2 cellular contexts compared by ENCODE assay signal in the genomic region with DNA sequence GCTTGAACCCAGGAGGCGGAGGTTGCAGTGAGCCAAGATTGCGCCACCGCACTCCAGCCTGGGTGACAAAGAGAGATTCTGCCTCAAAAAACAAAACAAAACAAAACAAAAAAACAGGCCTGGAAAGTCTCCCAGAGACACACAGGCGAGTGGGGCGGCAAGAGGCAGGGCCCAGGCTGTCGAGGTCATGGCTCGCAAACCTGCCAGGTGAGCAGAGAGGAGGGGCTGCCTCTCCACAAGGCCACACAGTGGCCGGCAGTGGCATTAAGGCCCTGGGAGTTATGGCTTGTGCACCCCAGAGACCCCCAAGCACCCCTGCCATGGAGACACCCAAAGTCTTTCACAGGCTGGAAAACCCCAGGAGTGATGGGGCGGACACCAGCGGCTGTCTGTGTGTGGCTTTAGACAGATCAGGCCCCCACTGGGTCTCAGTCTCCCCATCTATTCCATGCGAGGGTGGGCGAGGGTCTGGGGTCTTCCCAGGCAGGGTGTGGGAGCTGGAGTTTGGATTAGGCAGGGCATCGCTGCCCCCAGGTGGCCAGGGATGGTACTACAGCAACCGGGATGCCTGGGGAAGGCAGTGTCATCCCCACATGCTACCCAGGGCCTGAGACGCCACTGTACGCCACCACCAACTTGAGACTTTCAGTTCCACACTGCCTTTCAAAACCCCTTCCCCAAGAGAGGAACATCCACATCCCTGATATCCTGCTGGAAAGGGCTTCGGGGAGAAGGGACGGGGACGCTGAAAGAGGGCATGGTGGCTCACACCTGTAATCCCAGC.
A peak's percentile ranks its signal among the peaks of the same experiment; 100 is the strongest.
TF ChIP-seq lines count a peak whose summit lies in the region.

No MANE protein-coding gene starts in this region.

TF ChIP-seq in HCT116, 20 proteins besides CTCF, POLR2A, EP300 and RAD21:
- TF ChIP-seq POLR2AphosphoS5 (IDR thresholded peaks at IDR 0.05; ENCODE audit: low read depth, low read length): peak; percentile 11; the same call in 1 of the 2 replicates
- TF ChIP-seq, protein P1, sequence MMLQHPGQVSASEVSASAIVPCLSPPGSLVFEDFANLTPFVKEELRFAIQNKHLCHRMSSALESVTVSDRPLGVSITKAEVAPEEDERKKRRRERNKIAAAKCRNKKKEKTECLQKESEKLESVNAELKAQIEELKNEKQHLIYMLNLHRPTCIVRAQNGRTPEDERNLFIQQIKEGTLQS (IDR thresholded peaks at IDR 0.05): no peak
TF ChIP-seq in HCT116: peak in this region for 1.

TF ChIP-seq in SK-N-SH treated with all-trans-retinoic acid at 6 μM for 48 hours, 23 proteins besides CTCF, POLR2A, EP300 and RAD21:
- TF ChIP-seq ZNF70 (CRISPR knock-in tag; IDR thresholded peaks at IDR 0.05): no peak
